Comparison of ENCODE assay signal across 8 cellular contexts in the genomic region with DNA sequence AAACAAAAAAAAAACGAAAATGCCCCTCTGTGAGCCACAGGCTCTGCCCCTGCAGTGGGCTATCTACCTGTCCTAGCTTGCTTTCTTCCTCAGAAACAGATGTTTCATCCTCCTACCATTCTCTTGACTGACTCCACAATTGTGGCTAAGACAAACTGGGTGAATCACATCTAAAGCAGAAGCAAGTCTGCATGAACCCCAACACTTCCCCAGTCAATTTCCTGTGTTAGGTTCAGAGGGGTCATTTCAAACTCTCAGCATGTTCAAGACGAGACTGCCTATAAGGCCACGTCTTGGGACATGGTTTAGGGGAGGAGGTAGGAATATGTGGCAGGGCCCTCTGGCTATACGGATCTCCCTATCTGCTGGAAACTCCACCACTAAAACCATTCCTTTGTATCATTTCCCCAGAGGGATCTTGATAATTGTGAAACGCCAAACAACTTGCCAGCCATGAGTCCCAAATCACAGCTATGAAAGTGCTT. TPM values are rescaled to one million over a fixed set of nuclear protein-coding genes. Genes with fewer than 3 reads are reported as not detected.
A peak's percentile ranks its signal among the peaks of the same experiment; 100 is the strongest.
DNase-seq lines count a peak whose midpoint lies in the region; ATAC-seq and TF ChIP-seq lines count a peak whose summit lies in the region.

No MANE protein-coding gene starts in this region.

- no peaks in the 10 kb centered on the region for H3K9me3 Mint-ChIP-seq in activated CD4-positive, alpha-beta memory T cell treated with anti-CD3 and anti-CD28 coated beads for 36 hours

- ATAC-seq in HG02852 (IDR thresholded peaks at IDR 0.05; ENCODE audit: unreplicated experiment) = peak; percentile 72

- no peaks in the 10 kb centered on the region for H3K36me3 Mint-ChIP-seq in activated CD4-positive, alpha-beta memory T cell treated with anti-CD3 and anti-CD28 coated beads for 36 hours

- H3K27me3 Mint-ChIP-seq in activated CD4-positive, alpha-beta memory T cell treated with anti-CD3 and anti-CD28 coated beads for 36 hours = no peaks in the 10 kb centered on the region

- POLR2A ChIA-PET in activated CD4-positive, alpha-beta memory T cell treated with anti-CD3 and anti-CD28 coated beads for 36 hours (lab: Charles Lee) = interaction anchor here (0.8 to 4.7 kb wide), 7 partner anchors 10 to 185 kb away, joined by 3 to 98 read pairs (median 4); no protein-coding TSS in a partner anchor

- H3K4me1 Mint-ChIP-seq in activated CD4-positive, alpha-beta memory T cell treated with anti-CD3 and anti-CD28 coated beads for 36 hours (ENCODE audit: low read depth) = peaks cover 34% of the 10 kb centered on the region

- peak overlapping the region; percentile 68 for H3K4me3 Mint-ChIP-seq in activated CD4-positive, alpha-beta memory T cell treated with anti-CD3 and anti-CD28 coated beads for 36 hours

- 81% methylated on average over 5 of the region's 5 CpGs for WGBS in prostate gland

- TF ChIP-seq CTCF in GM06990 (IDR thresholded peaks at IDR 0.05; ENCODE audit: insufficient read depth, low read length, poor library complexity, severe bottlenecking) (no peak), prostate gland (IDR thresholded peaks at IDR 0.05) (no peak)

- H3K4me3 ChIP-seq in GM06990 (replicated peaks; ENCODE audit: low read depth, low read length) (no peak overlapping the region), H7 (ENCODE audit: insufficient read depth, low read depth, low read length) (no peak overlapping the region), prostate gland (no peak overlapping the region)

- TF ChIP-seq POLR2A in prostate gland (IDR thresholded peaks at IDR 0.05) = no peak

- peak overlapping the region; percentile 92 for H3K27ac Mint-ChIP-seq in activated CD4-positive, alpha-beta memory T cell treated with anti-CD3 and anti-CD28 coated beads for 36 hours

- no peaks in the 10 kb centered on the region for H3K9me3 ChIP-seq in prostate gland

- H3K36me3 ChIP-seq in GM06990 (ENCODE audit: control insufficient read depth, insufficient read depth, low read length) = no peaks in the 10 kb centered on the region
- H3K36me3 ChIP-seq in H7 (replicated peaks; ENCODE audit: control insufficient read depth, insufficient read depth, low read length) = no peaks in the 10 kb centered on the region
- no peaks in the 10 kb centered on the region for H3K36me3 ChIP-seq in prostate gland

- peak; percentile 44 for DNase-seq in GM06990 (ENCODE audit: extremely low read depth, insufficient read length)
- peak; percentile 54 for DNase-seq in activated CD4-positive, alpha-beta memory T cell treated with anti-CD3 and anti-CD28 coated beads for 36 hours
- DNase-seq in iris pigment epithelial cell (ENCODE audit: low read depth) = peak; percentile 50
- DNase-seq in GM03348 (ENCODE audit: low spot score) = no peak
- DNase-seq in H7 = no peak
- no peak for DNase-seq in dedifferentiated amniotic fluid mesenchymal stem cell (ENCODE audit: extremely low spot score)
- DNase-seq in prostate gland (ENCODE audit: low spot score) = no peak

- H3K4me1 ChIP-seq in prostate gland (replicated peaks) = no peaks in the 10 kb centered on the region

- intact Hi-C loops in activated CD4-positive, alpha-beta memory T cell treated with anti-CD3 and anti-CD28 coated beads for 36 hours (cut with micrococcal nuclease) = no loop called here
- intact Hi-C loops in prostate gland (cut with DNase I) = no loop called here

- H3K27me3 ChIP-seq in GM06990 (replicated peaks; ENCODE audit: control insufficient read depth, insufficient read depth, low read length) = no peaks in the 10 kb centered on the region
- no peaks in the 10 kb centered on the region for H3K27me3 ChIP-seq in H7 (ENCODE audit: control insufficient read depth, insufficient read depth, low read length)
- H3K27me3 ChIP-seq in prostate gland (replicated peaks; ENCODE audit: insufficient read depth) = no peaks in the 10 kb centered on the region

- no peak overlapping the region for H3K27ac ChIP-seq in prostate gland

- CTCF ChIA-PET in activated CD4-positive, alpha-beta memory T cell treated with anti-CD3 and anti-CD28 coated beads for 36 hours (lab: Charles Lee) = interaction anchor here (1.1 to 2.3 kb wide), 5 partner anchors 9 to 47 kb away, joined by 3 to 28 read pairs (median 5); no protein-coding TSS in a partner anchor

RNA-seq across cellular contexts. Expression of gene ANKDD1A, which starts 28.6 kb away (rescaled TPM):
- 1 to 10 TPM; 6.3 to 6.6 TPM for total RNA-seq in activated CD4-positive, alpha-beta memory T cell treated with anti-CD3 and anti-CD28 coated beads for 36 hours
- total RNA-seq in H7 (2014; rRNA removed; shearing (Covaris generic)) = 4.8 and 4.9 TPM in 2 replicates
- 10 to 100 TPM in 1 of 2 donors, 1 to 10 TPM in 1; 3.3 to 23.9 TPM for total RNA-seq in prostate gland

RNA-seq across cellular contexts. Expression of gene PLEKHO2, which starts 41.4 kb away (rescaled TPM):
- 10 to 100 TPM; 15.3 to 15.6 TPM for total RNA-seq in activated CD4-positive, alpha-beta memory T cell treated with anti-CD3 and anti-CD28 coated beads for 36 hours
- total RNA-seq in H7 (2014; rRNA removed; shearing (Covaris generic)) = 14.5 and 17.0 TPM in 2 replicates
- total RNA-seq in prostate gland = 10 to 100 TPM in 1 of 2 donors, 1 to 10 TPM in 1; 8.6 to 31.8 TPM

RNA-seq across cellular contexts. Expression of gene PIF1, which starts 57.7 kb away (rescaled TPM):
- total RNA-seq in activated CD4-positive, alpha-beta memory T cell treated with anti-CD3 and anti-CD28 coated beads for 36 hours = 10 to 100 TPM; 23.6 to 30.2 TPM
- total RNA-seq in H7 (2014; rRNA removed; shearing (Covaris generic)) = 100 and 124 TPM in 2 replicates
- total RNA-seq in prostate gland = 1 to 10 TPM in 1 of 2 donors, under 1 TPM in 1; 0.82 to 9.8 TPM

Comparison
In these comparisons a context has a peak if more than half of its experiments do, and no peak if none do; other contexts are left out.
1. DNase-seq: peak in GM06990 (single experiment), activated CD4-positive, alpha-beta memory T cell treated with anti-CD3 and anti-CD28 coated beads for 36 hours (single experiment) and iris pigment epithelial cell (single experiment); none in GM03348 (single experiment), H7 (single experiment), dedifferentiated amniotic fluid mesenchymal stem cell (single experiment) and prostate gland (single experiment).